ENCODE assay signal across 12 cellular contexts in the genomic region with DNA sequence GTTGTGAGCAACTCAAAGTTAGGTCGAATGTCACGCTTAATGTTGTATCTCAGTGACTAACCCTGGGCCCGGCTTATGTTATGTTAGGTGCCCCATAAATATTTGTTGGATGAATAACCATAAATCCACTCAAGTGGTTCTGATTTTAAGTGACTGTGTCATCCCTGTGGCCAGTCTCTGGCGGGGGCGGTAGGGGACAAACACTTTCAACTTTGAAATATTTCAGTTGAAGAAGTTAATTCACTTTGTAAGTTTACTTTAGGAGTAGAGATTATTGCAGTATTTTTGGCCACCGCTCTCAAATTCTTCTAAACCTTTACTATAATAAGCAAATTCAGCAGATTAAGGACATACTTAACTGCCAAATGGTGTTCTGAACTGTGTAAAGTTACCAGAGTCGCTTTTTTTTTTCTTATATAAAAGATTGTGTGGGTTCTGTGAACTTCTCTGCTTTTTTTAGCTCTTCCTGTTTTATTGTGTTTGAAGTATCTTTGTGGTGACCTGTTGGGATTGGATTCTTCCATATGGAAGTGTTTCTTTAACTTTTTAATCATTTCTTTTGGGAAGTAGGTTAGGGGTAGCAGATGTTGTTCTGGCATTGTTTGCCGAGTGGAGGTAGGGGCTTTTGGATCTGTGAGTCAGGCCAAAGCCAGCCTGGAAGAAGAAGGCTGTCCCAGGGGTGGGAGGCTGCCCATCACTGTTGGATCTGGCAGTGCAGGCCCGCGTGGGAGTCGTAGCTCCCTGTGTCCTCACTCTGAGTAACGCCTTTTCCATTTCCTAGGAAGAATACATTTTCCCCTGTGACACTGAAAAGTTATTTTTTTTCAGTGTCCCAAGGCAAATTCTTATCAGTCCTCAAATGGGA.
DNase-seq lines count a peak whose midpoint lies in the region; ATAC-seq and TF ChIP-seq lines count a peak whose summit lies in the region.
"Had no signal": no experiment of that assay in that cellular context is flagged by ENCODE, and none has a peak within 500 bp of the region (broad histone marks: within the 10 kb centered on the region; RNA-seq: fewer than 3 reads in every experiment).

No MANE protein-coding gene starts in this region.

- H3K4me1 ChIP-seq in ascending aorta, result peaks cover 6 to 25% of the 10 kb centered on the region in 2 donors

- no peak overlapping the region for H3K4me3 ChIP-seq in ascending aorta
- H3K4me3 ChIP-seq: cardiac muscle cell had no signal

- peak; percentile 9 to 49 for ATAC-seq in left cardiac atrium
- no peak for ATAC-seq in Right ventricle myocardium inferior
- ATAC-seq in HG03439 (IDR thresholded peaks at IDR 0.05; ENCODE audit: unreplicated experiment), result no peak
- no peak for ATAC-seq in GM19455 (IDR thresholded peaks at IDR 0.05; ENCODE audit: unreplicated experiment)

- intact Hi-C loops in left cardiac atrium (cut with DNase I), result no loop called here
- intact Hi-C loops in Right ventricle myocardium inferior (cut with DNase I), result no loop called here
- intact Hi-C loops in ascending aorta (cut with DNase I), result loop anchor here (2.0 to 5.0 kb wide), 2 partner anchors 71 to 137 kb away; no protein-coding TSS in a partner anchor

- H3K9me3 ChIP-seq in ascending aorta, result no peaks in the 10 kb centered on the region
- H3K9me3 ChIP-seq: BE2C had no signal

- TF ChIP-seq CTCF in ascending aorta (IDR thresholded peaks at IDR 0.05) (no peak), GM10248 (IDR thresholded peaks at IDR 0.05; ENCODE audit: control extremely low read depth, extremely low read depth, low read depth, missing control alignments) (no peak)

- POLR2A ChIA-PET in GM10248 (lab: Yijun Ruan, JAX), result no interaction called here

- no peaks in the 10 kb centered on the region for H3K27me3 ChIP-seq in ascending aorta
- H3K27me3 ChIP-seq: BE2C, cardiac muscle cell had no signal

- H3K27ac ChIP-seq in ascending aorta, result peak overlapping the region; percentile 56 to 78
- H3K27ac ChIP-seq: cardiac muscle cell, HL-60 had no signal

- peak; percentile 48 for DNase-seq in left cardiac atrium
- no peak for DNase-seq in Right ventricle myocardium inferior (ENCODE audit: missing footprints)
- peak in 1 of 2 donors; percentile 77 for DNase-seq in ascending aorta (ENCODE audit: low spot score in 2 of 2)
- peak; percentile 88 for DNase-seq in kidney tubule cell (ENCODE audit: low spot score)
- DNase-seq in GM10248 (ENCODE audit: extremely low spot score), result no peak
- no peak for DNase-seq in SIG-M5 treated with dmso at 0.1 percent for 504 hours (lab: John Stamatoyannopoulos, UW; ENCODE audit: unreplicated experiment)
- DNase-seq: BE2C, NCI-H2029 had no signal

- no peaks in the 10 kb centered on the region for H3K36me3 ChIP-seq in ascending aorta
- H3K36me3 ChIP-seq: BE2C, cardiac muscle cell had no signal

- CTCF ChIA-PET in GM10248 (lab: Yijun Ruan, JAX), result no interaction called here

Comparison
In these comparisons a context has a peak if more than half of its experiments do, and no peak if none do; other contexts are left out.
1. ATAC-seq: peak in left cardiac atrium (2 of 2); none in Right ventricle myocardium inferior (single experiment), HG03439 (single experiment) and GM19455 (single experiment).
2. DNase-seq: peak in left cardiac atrium (single experiment) and kidney tubule cell (single experiment); none in Right ventricle myocardium inferior (single experiment), GM10248 (single experiment) and SIG-M5 treated with dmso at 0.1 percent for 504 hours (single experiment).